Comparison of ENCODE assay signal across 16 cellular contexts in the genomic region with DNA sequence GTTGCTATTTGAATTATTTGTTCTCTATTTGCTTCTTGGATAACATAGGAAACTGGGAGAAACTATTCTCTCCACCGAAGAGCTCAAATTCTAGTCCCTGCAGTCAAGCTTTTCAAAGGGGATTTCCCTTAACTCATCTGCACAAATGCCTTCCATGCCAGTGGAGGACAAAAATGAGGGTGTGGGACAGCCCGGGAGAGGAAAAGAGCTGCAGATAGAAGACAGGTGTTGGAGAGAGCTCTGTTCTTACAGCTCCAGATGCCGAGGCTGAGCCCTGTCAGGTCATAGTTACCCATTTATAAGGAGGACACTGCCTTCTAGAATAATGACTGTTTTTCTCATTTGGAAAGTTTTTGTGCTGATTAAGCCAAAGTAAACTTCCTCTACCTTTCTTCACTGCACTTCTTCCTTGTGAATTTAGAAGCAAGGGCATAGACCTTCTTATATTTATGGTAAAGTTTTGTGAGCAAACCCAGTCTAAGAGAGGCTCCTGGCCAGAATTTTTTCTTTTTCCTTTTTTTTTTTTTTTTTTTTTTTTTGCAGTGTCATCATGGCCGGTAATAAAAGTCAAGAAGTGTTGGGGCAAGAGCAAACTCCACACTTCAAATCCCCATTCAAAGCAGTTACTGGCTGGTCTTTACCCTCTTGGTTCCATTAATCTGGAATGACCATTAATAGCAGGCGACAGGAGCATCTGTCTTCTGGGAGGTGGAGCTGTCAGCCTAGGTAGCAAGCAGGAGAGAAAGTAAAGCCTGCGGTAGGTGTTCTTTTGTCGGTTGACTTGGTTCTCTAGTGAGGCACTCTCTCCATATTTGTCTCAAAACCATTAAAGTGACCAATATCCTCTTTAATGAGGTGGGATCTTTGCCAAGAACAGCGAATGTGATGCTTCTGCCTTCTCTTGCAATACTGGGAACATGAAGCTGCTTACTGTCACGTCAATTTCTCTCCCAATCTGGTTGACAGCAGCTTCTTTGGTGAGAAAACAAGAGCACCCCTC.
"Had no signal": no experiment of that assay in that cellular context is flagged by ENCODE, and none has a peak within 500 bp of the region (broad histone marks: within the 10 kb centered on the region; RNA-seq: fewer than 3 reads in every experiment).

No MANE protein-coding gene starts in this region.

- H3K4me3 ChIP-seq: coronary artery, gastrocnemius medialis, heart right ventricle, left ventricle myocardium inferior, pancreas, stomach, thyroid gland, vagina had no signal

- DNase-seq: activated CD4-positive, alpha-beta T cell treated with anti-CD3 and anti-CD28 coated beads, Interleukin-2, amount 50 U/mL, for 1 hour; activated CD4-positive, CD25-positive, alpha-beta regulatory T cell; activated naive CD4-positive, alpha-beta T cell treated with anti-CD3 and anti-CD28 coated beads, Interleukin-2, amount 10 ng/mL, durations not matched to agents 7 days and 5 days; activated T-cell treated with anti-CD3 and anti-CD28 coated beads for 4 hours; caudate nucleus; effector CD8-positive, alpha-beta T cell; gastrocnemius medialis; heart right ventricle; islet precursor cell; left ventricle myocardium inferior; pancreas; stimulated activated CD4-positive, alpha-beta T cell treated with anti-CD3 and anti-CD28 coated beads, Interleukin-15, amount 100 ng/mL, for 24 hours; stomach; thyroid gland had no signal

- H3K27me3 ChIP-seq: gastrocnemius medialis, pancreas, stomach, thyroid gland, vagina had no signal

- H3K9me3 ChIP-seq: gastrocnemius medialis, heart right ventricle, left ventricle myocardium inferior, pancreas, stomach, thyroid gland, vagina had no signal

- H3K36me3 ChIP-seq: gastrocnemius medialis, heart right ventricle, left ventricle myocardium inferior, pancreas, stomach, thyroid gland, vagina had no signal

- H3K4me1 ChIP-seq: left ventricle myocardium inferior, pancreas, stomach, thyroid gland, vagina had no signal

- H3K27ac ChIP-seq: coronary artery, gastrocnemius medialis, heart right ventricle, left ventricle myocardium inferior, pancreas, stomach, thyroid gland, vagina had no signal
